Comparison of ENCODE assay signal across 13 cellular contexts in the genomic region with DNA sequence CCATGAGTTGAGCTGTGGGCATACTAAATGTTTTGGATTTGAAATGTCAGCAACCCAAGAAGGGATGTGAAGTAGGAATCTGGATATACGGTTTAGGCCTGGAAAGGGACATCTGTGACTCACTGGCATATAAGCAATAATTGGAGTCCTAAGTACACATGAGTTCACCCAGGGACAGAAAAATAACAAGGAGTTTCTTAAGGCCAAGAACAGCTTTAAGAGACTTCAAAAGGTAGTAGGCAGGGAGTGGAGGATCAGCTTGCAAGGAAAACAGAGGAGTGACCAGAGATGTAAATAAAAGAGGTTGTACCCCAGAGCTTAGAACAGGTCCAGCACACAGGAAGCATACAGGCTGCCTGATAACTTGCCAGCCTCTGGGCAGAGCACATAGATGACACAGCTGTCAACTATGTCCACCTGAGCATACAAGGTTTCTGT. TPM values are rescaled to one million over a fixed set of nuclear protein-coding genes. Genes with fewer than 3 reads are reported as not detected.
A peak's percentile ranks its signal among the peaks of the same experiment; 100 is the strongest.
DNase-seq lines count a peak whose midpoint lies in the region; ATAC-seq, FAIRE-seq and TF ChIP-seq lines count a peak whose summit lies in the region.
"Had no signal": no experiment of that assay in that cellular context is flagged by ENCODE, and none has a peak within 500 bp of the region (broad histone marks: within the 10 kb centered on the region; RNA-seq: fewer than 3 reads in every experiment).

No MANE protein-coding gene starts in this region.

- dilution Hi-C loops in keratinocyte (cut with MboI; ENCODE audit: extremely low pct_ligation_motif_present, low sequenced_read_pairs): no loop called here

- H3K27me3 Mint-ChIP-seq in MCF 10A (ENCODE audit: insufficient read depth, unreplicated experiment): no peaks in the 10 kb centered on the region

- no peak overlapping the region for H3K4me3 ChIP-seq in breast epithelium
- no peak overlapping the region for H3K4me3 ChIP-seq in astrocyte of the spinal cord (ENCODE audit: low read depth, low read length)
- H3K4me3 ChIP-seq in keratinocyte (ENCODE audit: control insufficient read depth in 2 of 3, extremely low read depth in 1 of 3, insufficient read depth in 2 of 3, low read depth in 1 of 3, low read length in 3 of 3): no peak overlapping the region
- H3K4me3 ChIP-seq in upper lobe of right lung: no peak overlapping the region
- H3K4me3 ChIP-seq in sigmoid colon: no peak overlapping the region

- no peak overlapping the region for H3K4me3 Mint-ChIP-seq in MCF 10A (ENCODE audit: unreplicated experiment)

- no peaks in the 10 kb centered on the region for H3K9me3 Mint-ChIP-seq in MCF 10A (ENCODE audit: unreplicated experiment)

- no peak overlapping the region for H3K9ac ChIP-seq in keratinocyte (ENCODE audit: control insufficient read depth, extremely low read depth, insufficient read depth, low read length)

- intact Hi-C loops in MCF 10A (cut with micrococcal nuclease) (no loop called here), breast epithelium (cut with DNase I; ENCODE audit: low total_unique reads) (no loop called here), upper lobe of right lung (cut with DNase I) (no loop called here), sigmoid colon (cut with DNase I) (no loop called here)

- TF ChIP-seq CTCF in MCF 10A (IDR thresholded peaks at IDR 0.05; ENCODE audit: unreplicated experiment) (no peak), breast epithelium (IDR thresholded peaks at IDR 0.05) (no peak), astrocyte of the spinal cord (IDR thresholded peaks at IDR 0.05; ENCODE audit: low read depth, low read length) (no peak), keratinocyte (optimal IDR thresholded peaks at IDR 0.05 in 1 of 3, IDR thresholded peaks at IDR 0.05 in 1 of 3, conservative IDR thresholded peaks at IDR 0.05 in 1 of 3; ENCODE audit: extremely low read depth in 1 of 3, insufficient read depth in 2 of 3, low read length in 3 of 3) (no peak), upper lobe of right lung (IDR thresholded peaks at IDR 0.05) (no peak), sigmoid colon (IDR thresholded peaks at IDR 0.05) (no peak)

- H3K9me1 ChIP-seq in keratinocyte (ENCODE audit: control insufficient read depth, extremely low read depth, insufficient read depth, low read length): no peaks in the 10 kb centered on the region

- POLR2A ChIA-PET in MCF 10A (lab: Yijun Ruan, JAX): interaction anchor here (0.6 to 2.3 kb wide), 3 partner anchors 9 to 77 kb away, joined by 3 to 9 read pairs (median 3); partner anchors contain the start of gene TMEM50B

- H3K27ac ChIP-seq in breast epithelium: no peak overlapping the region
- H3K27ac ChIP-seq in keratinocyte (ENCODE audit: control insufficient read depth, insufficient read depth, low read length): no peak overlapping the region
- H3K27ac ChIP-seq in upper lobe of right lung: no peak overlapping the region
- no peak overlapping the region for H3K27ac ChIP-seq in sigmoid colon

- H3K4me2 ChIP-seq in keratinocyte (ENCODE audit: control insufficient read depth, extremely low read depth, insufficient read depth, low read depth, low read length): no peak overlapping the region

- no peaks in the 10 kb centered on the region for H3K4me1 ChIP-seq in breast epithelium
- peaks cover 10% of the 10 kb centered on the region for H3K4me1 ChIP-seq in keratinocyte (ENCODE audit: control insufficient read depth, extremely low read depth, insufficient read depth, low read length)
- H3K4me1 ChIP-seq in upper lobe of right lung: no peaks in the 10 kb centered on the region
- H3K4me1 ChIP-seq in sigmoid colon: no peaks in the 10 kb centered on the region

- no peaks in the 10 kb centered on the region for H3K79me2 ChIP-seq in keratinocyte (ENCODE audit: control insufficient read depth, insufficient read depth, low read length)

- TF ChIP-seq POLR2A in breast epithelium (IDR thresholded peaks at IDR 0.05) (no peak), erythroblast (IDR thresholded peaks at IDR 0.05; ENCODE audit: low read length) (no peak), sigmoid colon (IDR thresholded peaks at IDR 0.05) (no peak)

- TF ChIP-seq EP300 in sigmoid colon (IDR thresholded peaks at IDR 0.05): no peak

- H3K9me3 ChIP-seq in breast epithelium (no peaks in the 10 kb centered on the region), keratinocyte (ENCODE audit: control insufficient read depth, low read depth, low read length) (no peaks in the 10 kb centered on the region), upper lobe of right lung (no peaks in the 10 kb centered on the region), sigmoid colon (no peaks in the 10 kb centered on the region)

- 21 to 73% methylated on average over 1 of the region's 1 CpG for WGBS in sigmoid colon, 2 donors

- ATAC-seq in upper lobe of right lung: peak; percentile 60

- H4K20me1 ChIP-seq in keratinocyte (ENCODE audit: control insufficient read depth, extremely low read depth, insufficient read depth, low read length): no peaks in the 10 kb centered on the region

- no peak for DNase-seq in MCF 10A (ENCODE audit: unreplicated experiment)
- DNase-seq in breast epithelium (ENCODE audit: low spot score in 2 of 2): no peak
- DNase-seq in astrocyte of the spinal cord (ENCODE audit: low read depth, low spot score): peak; percentile 7
- DNase-seq in keratinocyte (ENCODE audit: low read depth, low spot score): no peak
- DNase-seq in upper lobe of right lung: no peak
- no peak for DNase-seq in erythroblast (lab: John Stamatoyannopoulos, UW)
- DNase-seq in COLO829 (ENCODE audit: low spot score): no peak
- no peak for DNase-seq in sigmoid colon
- DNase-seq: DMS153; KBM-7; NCI-H1930; NK-92 treated with Interleukin-12 subunit alpha and Interleukin-12 subunit beta, amount 100 ng/mL, for 24 hours had no signal

- H2AFZ ChIP-seq in keratinocyte (ENCODE audit: control insufficient read depth, low read length): no peak overlapping the region

- H3K36me3 ChIP-seq in breast epithelium (peaks cover 3% of the 10 kb centered on the region), keratinocyte (ENCODE audit: control insufficient read depth in 2 of 2, extremely low read depth in 1 of 2, insufficient read depth in 2 of 2, low read length in 2 of 2) (peaks cover 0 to 2% of the 10 kb centered on the region in 2 experiments), upper lobe of right lung (peaks cover 36% of the 10 kb centered on the region), sigmoid colon (peaks cover 0 to 72% (median 18%) of the 10 kb centered on the region in 4 donors)

- peaks cover 14% of the 10 kb centered on the region for H3K4me1 Mint-ChIP-seq in MCF 10A (ENCODE audit: insufficient read depth, unreplicated experiment)

- peak; percentile 67 for FAIRE-seq in keratinocyte (lab: Jason Lieb, UNC)
- FAIRE-seq: colon had no signal

- H3K27me3 ChIP-seq in breast epithelium (no peaks in the 10 kb centered on the region), keratinocyte (ENCODE audit: control insufficient read depth, extremely low read depth, insufficient read depth, low read length) (no peaks in the 10 kb centered on the region), upper lobe of right lung (no peaks in the 10 kb centered on the region), sigmoid colon (no peaks in the 10 kb centered on the region)

- in situ Hi-C loops in astrocyte of the spinal cord (cut with HindIII; ENCODE audit: low sequenced_read_pairs): no loop called here

- no TSS peak for BruUV-seq in MCF 10A (replicated peaks; lab: Mats Ljungman, UMichigan)

- peaks cover 16% of the 10 kb centered on the region for H3K36me3 Mint-ChIP-seq in MCF 10A (ENCODE audit: insufficient read depth, unreplicated experiment)

- H3K27ac Mint-ChIP-seq in MCF 10A (ENCODE audit: low read depth, unreplicated experiment): peak overlapping the region; percentile 1

- CTCF ChIA-PET in MCF 10A (lab: Yijun Ruan, JAX): interaction anchor here (0.7 kb wide), 1 partner anchor 248 kb away, joined by 3 read pairs; no protein-coding TSS in a partner anchor

RNA-seq across cellular contexts. Expression of gene TMEM50B, which starts 28.1 kb away (rescaled TPM):
- total RNA-seq in MCF 10A (2022) (20.7 and 27.8 TPM in 2 replicates), breast epithelium (10 to 100 TPM; 88.8 to 92.8 (median 91.8) TPM), upper lobe of right lung (73.2 TPM), sigmoid colon (100 to 1,000 TPM in 2 of 4 donors, 10 to 100 TPM in 2; 63.3 to 106 (median 85.1) TPM)
- polyA plus RNA-seq in keratinocyte (20.9 to 39.7 TPM (median 25.5 TPM) in 3 replicates), sigmoid colon (10 to 100 TPM in 1 of 3 donors, 1 to 10 TPM in 2; 9.0 to 41.8 (median 9.6) TPM)
- 20.3 TPM for polyA plus RNA-seq in keratinocyte (2011; ENCODE audit: low read depth)
- 15.0 and 27.7 TPM in 2 replicates for polyA plus RNA-seq in keratinocyte (2011; cell fraction: cytosol; rRNA removed)
- 49.7 and 57.1 TPM in 2 replicates for polyA plus RNA-seq in keratinocyte (2011; cell fraction: nucleus; rRNA removed)
- 17.9 and 25.1 TPM in 2 replicates for polyA plus RNA-seq in keratinocyte (2012; ENCODE audit: low replicate concordance)
- polyA minus RNA-seq in keratinocyte: 6.0 to 16.8 TPM (median 8.0 TPM) in 3 replicates
- 13.2 TPM for polyA minus RNA-seq in keratinocyte (2011; cell fraction: cytosol; rRNA and poly(A)+ RNA removed)
- polyA minus RNA-seq in keratinocyte (2011; cell fraction: nucleus; rRNA and poly(A)+ RNA removed): 9.3 and 20.2 TPM in 2 replicates

RNA-seq across cellular contexts. Expression of gene DNAJC28, which starts 39.9 kb away (rescaled TPM):
- total RNA-seq in MCF 10A (2022): 0.28 and 0.39 TPM in 2 replicates
- 1 to 10 TPM; 2.0 to 3.0 (median 2.2) TPM for total RNA-seq in breast epithelium
- polyA plus RNA-seq in keratinocyte: 0.91 to 1.4 TPM (median 1.1 TPM) in 3 replicates
- 2.2 TPM for polyA plus RNA-seq in keratinocyte (2011; ENCODE audit: low read depth)
- 0.74 and 1.2 TPM in 2 replicates for polyA plus RNA-seq in keratinocyte (2011; cell fraction: cytosol; rRNA removed)
- 1.1 and 1.7 TPM in 2 replicates for polyA plus RNA-seq in keratinocyte (2011; cell fraction: nucleus; rRNA removed)
- polyA plus RNA-seq in keratinocyte (2012; ENCODE audit: low replicate concordance): 0.63 and 0.79 TPM in 2 replicates
- polyA minus RNA-seq in keratinocyte: 0.30 to 1.1 TPM in 2 of 3 replicates, not detected in the other
- 0.77 TPM for polyA minus RNA-seq in keratinocyte (2011; cell fraction: cytosol; rRNA and poly(A)+ RNA removed)
- polyA minus RNA-seq in keratinocyte (2011; cell fraction: nucleus; rRNA and poly(A)+ RNA removed): not detected in 2 replicates
- total RNA-seq in upper lobe of right lung: 2.3 TPM
- total RNA-seq in sigmoid colon: 1 to 10 TPM; 2.0 to 3.0 (median 2.6) TPM
- 1 to 10 TPM; 1.6 to 3.7 (median 2.4) TPM for polyA plus RNA-seq in sigmoid colon

RNA-seq across cellular contexts. Expression of gene IFNGR2, which starts 48.4 kb away (rescaled TPM):
- 77.0 and 87.7 TPM in 2 replicates for total RNA-seq in MCF 10A (2022)
- 10 to 100 TPM; 61.6 to 76.7 (median 70.8) TPM for total RNA-seq in breast epithelium
- polyA plus RNA-seq in keratinocyte: 89.5 to 102 TPM (median 94.3 TPM) in 3 replicates
- polyA plus RNA-seq in keratinocyte (2011; ENCODE audit: low read depth): 46.2 TPM
- 74.7 and 115 TPM in 2 replicates for polyA plus RNA-seq in keratinocyte (2011; cell fraction: cytosol; rRNA removed)
- polyA plus RNA-seq in keratinocyte (2011; cell fraction: nucleus; rRNA removed): 47.4 and 54.2 TPM in 2 replicates
- 53.2 and 71.8 TPM in 2 replicates for polyA plus RNA-seq in keratinocyte (2012; ENCODE audit: low replicate concordance)
- polyA minus RNA-seq in keratinocyte: 73.7 to 112 TPM (median 83.4 TPM) in 3 replicates
- polyA minus RNA-seq in keratinocyte (2011; cell fraction: cytosol; rRNA and poly(A)+ RNA removed): 72.5 TPM
- polyA minus RNA-seq in keratinocyte (2011; cell fraction: nucleus; rRNA and poly(A)+ RNA removed): 18.8 and 33.4 TPM in 2 replicates
- total RNA-seq in upper lobe of right lung: 69.3 TPM
- total RNA-seq in sigmoid colon: 10 to 100 TPM; 34.9 to 65.8 (median 38.5) TPM
- 100 to 1,000 TPM in 2 of 3 donors, 10 to 100 TPM in 1; 72.1 to 178 (median 135) TPM for polyA plus RNA-seq in sigmoid colon
